In genomic region chr1:160342953-160343869, GRCh38 we compare ENCODE assay signal across 1 cellular context.
A peak's percentile ranks its signal among the peaks of the same experiment; 100 is the strongest.
TF ChIP-seq lines count a peak whose summit lies in the region.

Gene COPA (minus strand): TSS chr1:160343250. CDS start chr1:160343170, 80 bp downstream.
Gene NCSTN (plus strand): TSS chr1:160343383. CDS start chr1:160343397, 14 bp downstream.

TF ChIP-seq in neural cell, 6 proteins besides CTCF, POLR2A, EP300 and RAD21:
- TF ChIP-seq REST (IDR thresholded peaks at IDR 0.05; ENCODE audit: borderline replicate concordance) (peak; percentile 76), EZH2 (IDR thresholded peaks at IDR 0.05; ENCODE audit: borderline replicate concordance, insufficient read depth, low read length, poor library complexity, severe bottlenecking) (no peak), TAF1 (IDR thresholded peaks at IDR 0.05; ENCODE audit: low read depth) (peak; percentile 77), POLR2AphosphoS5 (IDR thresholded peaks at IDR 0.05) (peak; percentile 94), MXI1 (conservative IDR thresholded peaks at IDR 0.05; ENCODE audit: poor library complexity, severe bottlenecking) (peak; percentile 75), SMC3 (conservative IDR thresholded peaks at IDR 0.05; ENCODE audit: poor library complexity) (peak; percentile 43)
